Comparison of ENCODE assay signal across 1 cellular context in genomic region chr19:43767316-43767715, GRCh38.
TF ChIP-seq lines count a peak whose summit lies in the region.

No MANE protein-coding gene starts in this region.

TF ChIP-seq in H1, 55 proteins besides CTCF, POLR2A, EP300 and RAD21:
- TF ChIP-seq GTF2F1 (IDR thresholded peaks at IDR 0.05; ENCODE audit: borderline replicate concordance, low read depth, low read length) = no peak
- TF ChIP-seq CEBPB (IDR thresholded peaks at IDR 0.05; ENCODE audit: low read depth, low read length) = no peak
- no peak for TF ChIP-seq USF2 (IDR thresholded peaks at IDR 0.05; ENCODE audit: low read length)
- TF ChIP-seq MAFK (IDR thresholded peaks at IDR 0.05; ENCODE audit: low read depth, low read length) = no peak
- TF ChIP-seq PHF8 (conservative IDR thresholded peaks at IDR 0.05; ENCODE audit: low read depth, low read length) = no peak
- TF ChIP-seq SAP30 (IDR thresholded peaks at IDR 0.05; ENCODE audit: insufficient read depth, insufficient replicate concordance, low read length) = no peak
- TF ChIP-seq RXRA (IDR thresholded peaks at IDR 0.05; ENCODE audit: insufficient read depth, low read depth, low read length) = no peak
- TF ChIP-seq, protein P1, sequence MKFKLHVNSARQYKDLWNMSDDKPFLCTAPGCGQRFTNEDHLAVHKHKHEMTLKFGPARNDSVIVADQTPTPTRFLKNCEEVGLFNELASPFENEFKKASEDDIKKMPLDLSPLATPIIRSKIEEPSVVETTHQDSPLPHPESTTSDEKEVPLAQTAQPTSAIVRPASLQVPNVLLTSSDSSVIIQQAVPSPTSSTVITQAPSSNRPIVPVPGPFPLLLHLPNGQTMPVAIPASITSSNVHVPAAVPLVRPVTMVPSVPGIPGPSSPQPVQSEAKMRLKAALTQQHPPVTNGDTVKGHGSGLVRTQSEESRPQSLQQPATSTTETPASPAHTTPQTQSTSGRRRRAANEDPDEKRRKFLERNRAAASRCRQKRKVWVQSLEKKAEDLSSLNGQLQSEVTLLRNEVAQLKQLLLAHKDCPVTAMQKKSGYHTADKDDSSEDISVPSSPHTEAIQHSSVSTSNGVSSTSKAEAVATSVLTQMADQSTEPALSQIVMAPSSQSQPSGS (IDR thresholded peaks at IDR 0.05; ENCODE audit: low read length) = no peak
- TF ChIP-seq BRCA1 (IDR thresholded peaks at IDR 0.05; ENCODE audit: low read depth, low read length) = no peak
- TF ChIP-seq CBX5 (IDR thresholded peaks at IDR 0.05; ENCODE audit: low read depth, low read length) = no peak
- TF ChIP-seq TBP (IDR thresholded peaks at IDR 0.05; ENCODE audit: low read depth, low read length) = no peak
- no peak for TF ChIP-seq RFX5 (IDR thresholded peaks at IDR 0.05; ENCODE audit: borderline replicate concordance, low read depth, low read length)
- TF ChIP-seq SIX5 (IDR thresholded peaks at IDR 0.05; ENCODE audit: low read depth, low read length) = no peak
- no peak for TF ChIP-seq GABPA (IDR thresholded peaks at IDR 0.05; ENCODE audit: borderline replicate concordance, insufficient read depth, low read length)
- TF ChIP-seq POLR2AphosphoS5 (IDR thresholded peaks at IDR 0.05; ENCODE audit: low read depth, low read length) = no peak
- no peak for TF ChIP-seq SIRT6 (IDR thresholded peaks at IDR 0.05; ENCODE audit: low read length)
- TF ChIP-seq KDM4A (IDR thresholded peaks at IDR 0.05; ENCODE audit: low read depth, low read length, severe bottlenecking) = no peak
- no peak for TF ChIP-seq RBBP5 (IDR thresholded peaks at IDR 0.05; ENCODE audit: borderline replicate concordance, low read depth, low read length)
TF ChIP-seq in H1: peak in this region for 0.
